Comparison of ENCODE assay signal across 1 cellular context in the genomic region with DNA sequence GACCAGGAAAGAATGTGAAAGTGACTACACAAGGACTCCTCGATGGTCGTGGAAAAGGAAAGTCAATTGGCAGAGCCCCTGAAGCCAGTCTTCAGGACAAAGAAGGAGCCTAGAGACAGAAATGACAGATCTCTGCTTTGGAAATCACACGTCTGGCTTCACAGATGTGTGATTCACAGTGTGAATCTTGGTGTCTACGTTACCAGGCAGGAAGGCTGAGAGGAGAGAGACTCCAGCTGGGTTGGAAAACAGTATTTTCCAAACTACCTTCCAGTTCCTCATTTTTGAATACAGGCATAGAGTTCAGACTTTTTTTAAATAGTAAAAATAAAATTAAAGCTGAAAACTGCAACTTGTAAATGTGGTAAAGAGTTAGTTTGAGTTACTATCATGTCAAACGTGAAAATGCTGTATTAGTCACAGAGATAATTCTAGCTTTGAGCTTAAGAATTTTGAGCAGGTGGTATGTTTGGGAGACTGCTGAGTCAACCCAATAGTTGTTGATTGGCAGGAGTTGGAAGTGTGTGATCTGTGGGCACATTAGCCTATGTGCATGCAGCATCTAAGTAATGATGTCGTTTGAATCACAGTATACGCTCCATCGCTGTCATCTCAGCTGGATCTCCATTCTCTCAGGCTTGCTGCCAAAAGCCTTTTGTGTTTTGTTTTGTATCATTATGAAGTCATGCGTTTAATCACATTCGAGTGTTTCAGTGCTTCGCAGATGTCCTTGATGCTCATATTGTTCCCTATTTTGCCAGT.
TF ChIP-seq lines count a peak whose summit lies in the region.

No MANE protein-coding gene starts in this region.

TF ChIP-seq in H1, 55 proteins besides CTCF, POLR2A, EP300 and RAD21:
- TF ChIP-seq MAFK (IDR thresholded peaks at IDR 0.05; ENCODE audit: low read depth, low read length) (no peak), SP2 (IDR thresholded peaks at IDR 0.05; ENCODE audit: low read length) (no peak), EZH2 (IDR thresholded peaks at IDR 0.05; ENCODE audit: low read depth, low read length, severe bottlenecking) (no peak), SRF (IDR thresholded peaks at IDR 0.05; ENCODE audit: low read depth, low read length) (no peak), SP1 (IDR thresholded peaks at IDR 0.05; ENCODE audit: low read depth, low read length) (no peak), EGR1 (IDR thresholded peaks at IDR 0.05; ENCODE audit: borderline replicate concordance, low read depth, low read length) (no peak), CHD2 (IDR thresholded peaks at IDR 0.05; ENCODE audit: low read length) (no peak), TAF7 (optimal IDR thresholded peaks at IDR 0.05; ENCODE audit: borderline replicate concordance, low read depth, low read length) (no peak), HDAC6 (IDR thresholded peaks at IDR 0.05; ENCODE audit: low read depth, low read length) (no peak), RXRA (IDR thresholded peaks at IDR 0.05; ENCODE audit: insufficient read depth, low read depth, low read length) (no peak), POLR2AphosphoS5 (IDR thresholded peaks at IDR 0.05; ENCODE audit: low read depth, low read length) (no peak), RBBP5 (IDR thresholded peaks at IDR 0.05; ENCODE audit: borderline replicate concordance, low read depth, low read length) (no peak), FOSL1 (IDR thresholded peaks at IDR 0.05; ENCODE audit: insufficient read depth, low read depth, low read length) (no peak), JUN (IDR thresholded peaks at IDR 0.05; ENCODE audit: low read depth, low read length) (no peak)
